In genomic region chr16:74448990-74449389, GRCh38 we compare ENCODE assay signal across 8 cellular contexts. TPM values are rescaled to one million over a fixed set of nuclear protein-coding genes. Genes with fewer than 3 reads are reported as not detected.
DNase-seq lines count a peak whose midpoint lies in the region; ATAC-seq lines count a peak whose summit lies in the region.

No MANE protein-coding gene starts in this region.

- H2AFZ ChIP-seq in ACC112 (ENCODE audit: low read length, unreplicated experiment) = no peak overlapping the region

- H3K27ac Mint-ChIP-seq in naive thymus-derived CD8-positive, alpha-beta T cell = peak overlapping the region in 6 of 10 donors; percentile 22 to 74 (median 36)
- H3K27ac Mint-ChIP-seq in T-cell = peak overlapping the region in 1 of 2 donors; percentile 6

- peaks cover 0 to 5% (median 2%) of the 10 kb centered on the region in 4 donors for H3K4me1 Mint-ChIP-seq in naive thymus-derived CD8-positive, alpha-beta T cell
- H3K4me1 Mint-ChIP-seq in T-cell = no peaks in the 10 kb centered on the region

- POLR2A ChIA-PET in naive thymus-derived CD8-positive, alpha-beta T cell (lab: Charles Lee) = no interaction called here
- POLR2A ChIA-PET in T-cell (lab: Charles Lee) = no interaction called here

- H3K27ac ChIP-seq in ACC112 (ENCODE audit: low read depth, low read length) (peak overlapping the region; percentile 97), esophagus (ENCODE audit: low read depth in 2 of 2, low read length in 1 of 2) (peak overlapping the region; percentile 79 to 94)

- H3K27me3 ChIP-seq in ACC112 (ENCODE audit: insufficient read depth, low read length) (no peaks in the 10 kb centered on the region), esophagus (ENCODE audit: control insufficient read depth in 1 of 2, insufficient read depth in 2 of 2, low read length in 2 of 2) (no peaks in the 10 kb centered on the region)

- DNase-seq in NCI-H226 = peak; percentile 90
- DNase-seq in naive thymus-derived CD8-positive, alpha-beta T cell = no peak
- no peak for DNase-seq in T-cell

- no peak overlapping the region for H3K4me3 Mint-ChIP-seq in naive thymus-derived CD8-positive, alpha-beta T cell
- H3K4me3 Mint-ChIP-seq in T-cell = no peak overlapping the region

- H3K36me3 ChIP-seq in ACC112 (ENCODE audit: insufficient read depth, low read length) (peaks cover 11% of the 10 kb centered on the region), esophagus (ENCODE audit: control insufficient read depth in 2 of 2, insufficient read depth in 2 of 2, low read length in 1 of 2) (peaks cover 7% of the 10 kb centered on the region in 2 donors)

- H3K79me2 ChIP-seq in ACC112 (ENCODE audit: control insufficient read depth, insufficient read depth, low read length, unreplicated experiment) = peaks cover 4% of the 10 kb centered on the region

- H3K9me3 ChIP-seq in esophagus (ENCODE audit: control insufficient read depth in 2 of 2, insufficient read depth in 1 of 2, low read depth in 1 of 2, low read length in 1 of 2) = no peaks in the 10 kb centered on the region

- H3K27me3 Mint-ChIP-seq in naive thymus-derived CD8-positive, alpha-beta T cell = no peaks in the 10 kb centered on the region
- no peaks in the 10 kb centered on the region for H3K27me3 Mint-ChIP-seq in T-cell

- H3K9me3 Mint-ChIP-seq in naive thymus-derived CD8-positive, alpha-beta T cell = no peaks in the 10 kb centered on the region
- H3K9me3 Mint-ChIP-seq in T-cell = no peaks in the 10 kb centered on the region

- peaks cover 3 to 68% (median 12%) of the 10 kb centered on the region in 3 donors for H3K36me3 Mint-ChIP-seq in naive thymus-derived CD8-positive, alpha-beta T cell
- peaks cover 34% of the 10 kb centered on the region for H3K36me3 Mint-ChIP-seq in T-cell

- H3K4me3 ChIP-seq in ACC112 (ENCODE audit: low read depth, low read length) = peak overlapping the region; percentile 56
- H3K4me3 ChIP-seq in esophagus (ENCODE audit: low read depth in 1 of 2, low read length in 2 of 2) = no peak overlapping the region

- H3K4me1 ChIP-seq in ACC112 (ENCODE audit: control insufficient read depth, insufficient read depth, low read length, unreplicated experiment) = peaks cover 40% of the 10 kb centered on the region
- peaks cover 3 to 28% of the 10 kb centered on the region in 2 donors for H3K4me1 ChIP-seq in esophagus (ENCODE audit: control insufficient read depth in 2 of 2, insufficient read depth in 2 of 2, low read length in 1 of 2)

- CTCF ChIA-PET in T-cell (lab: Charles Lee) = no interaction called here

- ATAC-seq in naive thymus-derived CD8-positive, alpha-beta T cell = no peak
- ATAC-seq in T-cell (replicated peaks in 1 of 4) (no peak), GM21447 (IDR thresholded peaks at IDR 0.05; ENCODE audit: unreplicated experiment) (no peak), HG03139 (IDR thresholded peaks at IDR 0.05; ENCODE audit: unreplicated experiment) (no peak), HG02623 (IDR thresholded peaks at IDR 0.05; ENCODE audit: unreplicated experiment) (no peak)

- WGBS in esophagus, 2 donors = 57 to 65% methylated on average over 8 of the region's 8 CpGs

RNA-seq across cellular contexts. Expression of gene CLEC18B, which starts 27.7 kb away (rescaled TPM):
- 10 to 100 TPM in 1 of 2 donors, 1 to 10 TPM in 1; 5.4 to 11.8 TPM for polyA plus RNA-seq in esophagus
- total RNA-seq in naive thymus-derived CD8-positive, alpha-beta T cell = 1 to 10 TPM; 4.2 TPM
- polyA plus RNA-seq in naive thymus-derived CD8-positive, alpha-beta T cell = not detected
- total RNA-seq in T-cell = 1 to 10 TPM in 4 of 5 donors, under 1 TPM in 1; 0.79 to 6.2 (median 3.4) TPM
